In genomic region chr17:76268015-76268749, GRCh38 we compare ENCODE assay signal across 8 cellular contexts. TPM values are rescaled to one million over a fixed set of nuclear protein-coding genes. Genes with fewer than 3 reads are reported as not detected.
DNase-seq lines count a peak whose midpoint lies in the region; ATAC-seq, FAIRE-seq and TF ChIP-seq lines count a peak whose summit lies in the region.

No MANE protein-coding gene starts in this region.

- H3F3A ChIP-seq in SU-DHL-6 (ENCODE audit: insufficient read depth), result peaks cover 79% of the 10 kb centered on the region

- H3K9me3 ChIP-seq in SU-DHL-6 (ENCODE audit: insufficient read depth, low read length) (no peaks in the 10 kb centered on the region), hepatocyte (ENCODE audit: low read depth) (no peaks in the 10 kb centered on the region), SJCRH30 (replicated peaks) (no peaks in the 10 kb centered on the region)

- H3K79me2 ChIP-seq in SU-DHL-6 (ENCODE audit: insufficient read depth, low read length) (peaks cover 25% of the 10 kb centered on the region), hepatocyte (peaks cover 39% of the 10 kb centered on the region)

- H2AFZ ChIP-seq in SU-DHL-6 (ENCODE audit: low read depth, low read length, severe bottlenecking), result no peak overlapping the region
- H2AFZ ChIP-seq in hepatocyte, result no peak overlapping the region

- H3K4me2 ChIP-seq in SU-DHL-6 (ENCODE audit: low read depth, low read length, poor library complexity, severe bottlenecking) (peak overlapping the region; percentile 96), hepatocyte (peak overlapping the region; percentile 53)

- no peaks in the 10 kb centered on the region for H3K27me3 ChIP-seq in SU-DHL-6 (ENCODE audit: low read length)
- no peaks in the 10 kb centered on the region for H3K27me3 ChIP-seq in hepatocyte
- no peaks in the 10 kb centered on the region for H3K27me3 ChIP-seq in SJCRH30

- peak overlapping the region; percentile 98 for H3K27ac ChIP-seq in SU-DHL-6 (ENCODE audit: low read depth, low read length)
- H3K27ac ChIP-seq in hepatocyte, result peak overlapping the region; percentile 47
- H3K27ac ChIP-seq in SJCRH30, result no peak overlapping the region

- WGBS in hepatocyte (ENCODE audit: low lambda C conversion rate, missing lambda C conversion rate), result 59% methylated on average over 7 of the region's 9 CpGs

- H3K9ac ChIP-seq in SU-DHL-6 (ENCODE audit: low read length), result peak overlapping the region; percentile 79

- DNase-seq in GM19239 (ENCODE audit: insufficient read length, low spot score) (no peak), anterior cingulate cortex (lab: John Stamatoyannopoulos, UW) (peak in 54 of 58 donors; percentile 10 to 91 (median 62)), hepatocyte (ENCODE audit: low spot score) (peak; percentile 66), SJCRH30 (no peak), NCI-H187 (lab: John Stamatoyannopoulos, UW) (no peak)
- peak; percentile 56 to 71 for DNase-seq in stimulated activated CD4-positive, alpha-beta T cell treated with anti-CD3 and anti-CD28 coated beads, Interleukin-12 subunit alpha, Interleukin-12 subunit beta, amount 100 ng/mL, for 24 hours (ENCODE audit: low read depth in 2 of 2)

- no peak for TF ChIP-seq CTCF in SU-DHL-6 (IDR thresholded peaks at IDR 0.05; ENCODE audit: insufficient read depth, low read length, poor library complexity, severe bottlenecking)
- TF ChIP-seq CTCF in hepatocyte (IDR thresholded peaks at IDR 0.05; ENCODE audit: poor library complexity), result no peak

- peaks cover 33% of the 10 kb centered on the region for H3K4me1 ChIP-seq in hepatocyte (ENCODE audit: insufficient read depth)
- H3K4me1 ChIP-seq in SJCRH30, result peaks cover 65% of the 10 kb centered on the region

- ATAC-seq in GM18868 (IDR thresholded peaks at IDR 0.05; ENCODE audit: unreplicated experiment), result no peak

- no peaks in the 10 kb centered on the region for H4K20me1 ChIP-seq in SU-DHL-6 (ENCODE audit: low read depth, low read length)
- H4K20me1 ChIP-seq in hepatocyte (ENCODE audit: insufficient read depth, poor library complexity, severe bottlenecking), result no peaks in the 10 kb centered on the region

- peak; percentile 89 for FAIRE-seq in GM19239 (lab: Jason Lieb, UNC)

- peak overlapping the region; percentile 40 for H3K4me3 ChIP-seq in SU-DHL-6 (ENCODE audit: insufficient read depth, low read length, poor library complexity, severe bottlenecking)
- H3K4me3 ChIP-seq in hepatocyte, result no peak overlapping the region
- H3K4me3 ChIP-seq in SJCRH30, result no peak overlapping the region

- no peaks in the 10 kb centered on the region for H3K36me3 ChIP-seq in SU-DHL-6 (ENCODE audit: low read length)
- H3K36me3 ChIP-seq in hepatocyte (replicated peaks; ENCODE audit: insufficient read depth, low read depth), result no peaks in the 10 kb centered on the region
- peaks cover 36% of the 10 kb centered on the region for H3K36me3 ChIP-seq in SJCRH30

- H3K9me2 ChIP-seq in SU-DHL-6 (replicated peaks; ENCODE audit: insufficient read depth, low read length) (no peaks in the 10 kb centered on the region), hepatocyte (replicated peaks; ENCODE audit: insufficient read depth) (no peaks in the 10 kb centered on the region)

RNA-seq across cellular contexts. Expression of gene UBALD2, which starts 3.0 kb away (rescaled TPM):
- 10.2 and 10.8 TPM in 2 replicates for total RNA-seq in hepatocyte
- 13.1 and 16.4 TPM in 2 replicates for polyA plus RNA-seq in hepatocyte
- total RNA-seq in SJCRH30 (2014; rRNA removed; shearing (Covaris generic)), result 40.7 and 41.9 TPM in 2 replicates

RNA-seq across cellular contexts. Expression of gene RNF157, which starts 27.9 kb away (rescaled TPM):
- total RNA-seq in hepatocyte, result 8.6 and 8.9 TPM in 2 replicates
- 4.8 and 5.0 TPM in 2 replicates for polyA plus RNA-seq in hepatocyte
- total RNA-seq in SJCRH30 (2014; rRNA removed; shearing (Covaris generic)), result 3.3 and 3.5 TPM in 2 replicates

RNA-seq across cellular contexts. Expression of gene QRICH2, which starts 39.9 kb away (rescaled TPM):
- 2.8 and 3.6 TPM in 2 replicates for total RNA-seq in hepatocyte
- 2.3 and 2.9 TPM in 2 replicates for polyA plus RNA-seq in hepatocyte
- total RNA-seq in SJCRH30 (2014; rRNA removed; shearing (Covaris generic)), result 2.7 and 3.5 TPM in 2 replicates

Comparison
In these comparisons a context has a peak if more than half of its experiments do, and no peak if none do; other contexts are left out.
1. DNase-seq: peak in anterior cingulate cortex (54 of 58), hepatocyte (single experiment) and stimulated activated CD4-positive, alpha-beta T cell treated with anti-CD3 and anti-CD28 coated beads, Interleukin-12 subunit alpha, Interleukin-12 subunit beta, amount 100 ng/mL, for 24 hours (2 of 2); none in GM19239 (single experiment), SJCRH30 (0 of 2) and NCI-H187 (0 of 2).